13 cellular contexts compared by ENCODE assay signal in the genomic region with DNA sequence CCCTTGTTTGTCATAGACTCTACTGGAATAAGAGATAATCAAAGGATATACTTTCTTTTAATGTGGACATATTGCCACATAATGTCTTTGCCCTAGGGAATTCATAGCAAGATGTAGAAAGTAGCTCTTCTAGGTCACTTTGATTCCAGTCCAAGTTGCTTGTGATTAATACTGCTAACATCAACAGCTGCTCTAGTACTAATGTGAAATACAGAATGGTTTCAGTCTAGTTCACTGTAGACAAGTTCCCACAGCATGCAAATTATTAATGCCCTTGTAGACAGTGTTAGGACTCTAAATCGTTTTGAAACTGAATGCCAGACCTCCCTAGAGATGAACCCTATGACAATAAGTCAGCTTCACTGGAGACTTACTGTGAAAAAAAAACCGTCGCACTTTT.
DNase-seq lines count a peak whose midpoint lies in the region; ATAC-seq and TF ChIP-seq lines count a peak whose summit lies in the region.
"Had no signal": no experiment of that assay in that cellular context is flagged by ENCODE, and none has a peak within 500 bp of the region (broad histone marks: within the 10 kb centered on the region; RNA-seq: fewer than 3 reads in every experiment).

No MANE protein-coding gene starts in this region.

- DNase-seq in GM12865 (ENCODE audit: low read depth) (peak; percentile 48), SW 1271 (lab: John Stamatoyannopoulos, UW) (no peak), omental fat pad (ENCODE audit: low spot score) (no peak), germinal center (ENCODE audit: low spot score) (no peak)
- DNase-seq in NK-92 treated with Interleukin-12 subunit alpha and Interleukin-12 subunit beta, amount 100 ng/mL, for 24 hours (lab: John Stamatoyannopoulos, UW) = no peak
- DNase-seq: activated CD4-positive, alpha-beta T cell treated with anti-CD3 and anti-CD28 coated beads for 48 hours; activated naive CD4-positive, alpha-beta T cell treated with Interleukin-2 at 50 U/mL for 16 hours; cerebellar nuclear complex; kidney glomerular epithelial cell; stimulated activated naive B cell treated with anti-CD40 and anti-IgM and Interleukin-4, amounts not matched to agents 10 μg/mL and 1 μg/mL and 100 μg/mL, for 72 hours had no signal

- no peak for TF ChIP-seq CTCF in GM12865 (IDR thresholded peaks at IDR 0.05; ENCODE audit: insufficient read depth, low read depth, low read length, missing control alignments)
- TF ChIP-seq CTCF in omental fat pad (IDR thresholded peaks at IDR 0.05) = no peak

- H3K4me3 ChIP-seq in GM12865 (ENCODE audit: low read depth, low read length) = no peak overlapping the region

- ATAC-seq in GM19452 (IDR thresholded peaks at IDR 0.05; ENCODE audit: unreplicated experiment) (peak; percentile 88), HG02885 (IDR thresholded peaks at IDR 0.05; ENCODE audit: poor library complexity, unreplicated experiment) (peak; percentile 92), HG03565 (IDR thresholded peaks at IDR 0.05; ENCODE audit: unreplicated experiment) (peak; percentile 92), omental fat pad (ENCODE audit: low FRiP score) (no peak)
- ATAC-seq: stimulated activated naive B cell treated with anti-CD40 and anti-IgM and Interleukin-4, amounts not matched to agents 10 μg/mL and 1 μg/mL and 100 μg/mL, for 72 hours had no signal
